Comparison of ENCODE assay signal across 24 cellular contexts in the genomic region with DNA sequence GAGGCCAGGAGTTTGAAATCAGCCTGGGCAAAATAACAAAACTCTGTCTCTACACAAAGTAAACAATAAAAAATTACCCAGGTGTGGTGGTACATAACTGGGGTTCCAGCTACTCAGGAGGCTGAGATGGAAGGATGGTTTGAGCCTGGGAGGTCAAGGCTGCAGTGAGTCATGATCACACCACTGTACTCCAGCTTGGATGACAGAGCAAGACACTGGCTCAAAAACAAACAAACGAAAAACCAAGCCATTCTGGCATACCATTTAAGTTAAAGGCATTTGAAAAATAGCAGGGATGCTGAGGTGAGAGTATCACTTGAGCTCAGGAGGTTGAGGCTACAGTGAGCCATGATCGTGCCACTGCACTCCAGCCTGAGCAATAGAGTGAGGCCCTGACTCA. TPM values are rescaled to one million over a fixed set of nuclear protein-coding genes. Genes with fewer than 3 reads are reported as not detected.
DNase-seq lines count a peak whose midpoint lies in the region; ATAC-seq lines count a peak whose summit lies in the region.
"Had no signal": no experiment of that assay in that cellular context is flagged by ENCODE, and none has a peak within 500 bp of the region (broad histone marks: within the 10 kb centered on the region; RNA-seq: fewer than 3 reads in every experiment).

No MANE protein-coding gene starts in this region.

- no peak overlapping the region for H2BK5ac ChIP-seq in mesenchymal stem cell (ENCODE audit: low read depth, low read length, poor library complexity, severe bottlenecking)

- no peak overlapping the region for H2AFZ ChIP-seq in mesenchymal stem cell (ENCODE audit: low read depth, low read length)

- H3K4me3 ChIP-seq in mesenchymal stem cell (ENCODE audit: insufficient read depth in 1 of 2, low read depth in 1 of 2, low read length in 2 of 2): no peak overlapping the region
- H3K4me3 ChIP-seq: HAP-1 had no signal

- H4K8ac ChIP-seq in mesenchymal stem cell (ENCODE audit: low read length): no peak overlapping the region

- H3K79me1 ChIP-seq in mesenchymal stem cell (replicated peaks; ENCODE audit: low read length, poor library complexity, severe bottlenecking): no peaks in the 10 kb centered on the region

- 85% methylated on average over 1 of the region's 2 CpGs for WGBS in mesenchymal stem cell

- no peak overlapping the region for H3K27ac ChIP-seq in mesenchymal stem cell (ENCODE audit: low read length, poor library complexity, severe bottlenecking)

- no peak overlapping the region for H3K4ac ChIP-seq in mesenchymal stem cell (ENCODE audit: low read depth in 1 of 2, low read length in 2 of 2)

- DNase-seq in Caki2 (ENCODE audit: low read depth) (peak; percentile 62), ELR (ENCODE audit: low read depth) (peak; percentile 44), M059J (ENCODE audit: low read depth) (peak; percentile 38), mesenchymal stem cell (peak; percentile 10), GM19238 (ENCODE audit: insufficient read length, low spot score) (no peak), putamen (ENCODE audit: low spot score) (no peak)
- DNase-seq: BE2C, DMS153, GF-D8, GOT3, KBM-7, MM.1S, NCI-H1417, NCI-H1694, NCI-H2029 treated with DMSO at 0.1 percent for 48 hours, NCI-H2227 treated with DMSO at 0.1 percent for 48 hours, NCI-H510A, NCI-H69, SK-N-SH, SW 1271, T-helper 9 cell had no signal

- no peak overlapping the region for H3K9ac ChIP-seq in mesenchymal stem cell (ENCODE audit: low read length)
- H3K9ac ChIP-seq: SK-N-SH had no signal

- no peak overlapping the region for H4K91ac ChIP-seq in mesenchymal stem cell (ENCODE audit: low read length)

- H3K4me2 ChIP-seq in mesenchymal stem cell (ENCODE audit: low read length, poor library complexity, severe bottlenecking): no peak overlapping the region
- H3K4me2 ChIP-seq: SK-N-SH had no signal

- no peak overlapping the region for H3K14ac ChIP-seq in mesenchymal stem cell (ENCODE audit: low read length in 2 of 2)

- no peaks in the 10 kb centered on the region for H3K4me1 ChIP-seq in mesenchymal stem cell (ENCODE audit: control insufficient read depth, insufficient read depth, low read depth, low read length)
- H3K4me1 ChIP-seq: BE2C had no signal

- no peak overlapping the region for H2BK120ac ChIP-seq in mesenchymal stem cell (ENCODE audit: low read depth, low read length)

- H3K9me3 ChIP-seq in mesenchymal stem cell (ENCODE audit: control insufficient read depth, low read length): no peaks in the 10 kb centered on the region
- H3K9me3 ChIP-seq: BE2C, HAP-1, SK-N-SH had no signal

- no peak overlapping the region for H3K23ac ChIP-seq in mesenchymal stem cell (ENCODE audit: low read length in 2 of 2)

- ATAC-seq in GM21526 (IDR thresholded peaks at IDR 0.05; ENCODE audit: low FRiP score, unreplicated experiment): no peak
- ATAC-seq: Panc1 had no signal

- H2BK15ac ChIP-seq in mesenchymal stem cell (ENCODE audit: low read depth, poor library complexity, severe bottlenecking): no peak overlapping the region

- no peak overlapping the region for H2AK5ac ChIP-seq in mesenchymal stem cell (ENCODE audit: low read length, severe bottlenecking)

- in situ Hi-C loops in Caki2 (cut with HindIII; ENCODE audit: low pct_unique_long_range_greater_than_20kb, low sequenced_read_pairs): no loop called here

- no peak overlapping the region for H3K18ac ChIP-seq in mesenchymal stem cell (ENCODE audit: low read depth in 1 of 2, low read length in 2 of 2)

- no peak overlapping the region for H2BK12ac ChIP-seq in mesenchymal stem cell (ENCODE audit: low read length in 2 of 2)

- H3K36me3 ChIP-seq in mesenchymal stem cell (ENCODE audit: control insufficient read depth in 1 of 2, insufficient read depth in 2 of 2, low read depth in 1 of 2, low read length in 2 of 2): no peaks in the 10 kb centered on the region
- H3K36me3 ChIP-seq: BE2C, HAP-1 had no signal

- H3K27me3 ChIP-seq in mesenchymal stem cell (ENCODE audit: control insufficient read depth in 1 of 2, insufficient read depth in 1 of 2, low read length in 2 of 2): peaks cover 4 to 11% of the 10 kb centered on the region in 2 experiments
- H3K27me3 ChIP-seq: BE2C had no signal

RNA-seq across cellular contexts. Expression of gene ALDH9A1, which starts 5.3 kb away (rescaled TPM):
- total RNA-seq in Caki2 (2014; rRNA removed; shearing (Covaris generic); ENCODE audit: low replicate concordance): 117 and 126 TPM in 2 replicates
- total RNA-seq in M059J (2014; rRNA removed; shearing (Covaris generic)): 50.3 and 55.9 TPM in 2 replicates
- 54.9 TPM for polyA plus RNA-seq in mesenchymal stem cell (2013, experiment 1 of 2)
- polyA plus RNA-seq in mesenchymal stem cell (2013, experiment 2 of 2): 56.0 TPM

Comparison
In these comparisons a context has a peak if more than half of its experiments do, and no peak if none do; other contexts are left out.
1. DNase-seq: peak in Caki2 (single experiment), ELR (single experiment), M059J (single experiment) and mesenchymal stem cell (single experiment); none in GM19238 (single experiment) and putamen (single experiment).